8 cellular contexts compared by ENCODE assay signal in the genomic region with DNA sequence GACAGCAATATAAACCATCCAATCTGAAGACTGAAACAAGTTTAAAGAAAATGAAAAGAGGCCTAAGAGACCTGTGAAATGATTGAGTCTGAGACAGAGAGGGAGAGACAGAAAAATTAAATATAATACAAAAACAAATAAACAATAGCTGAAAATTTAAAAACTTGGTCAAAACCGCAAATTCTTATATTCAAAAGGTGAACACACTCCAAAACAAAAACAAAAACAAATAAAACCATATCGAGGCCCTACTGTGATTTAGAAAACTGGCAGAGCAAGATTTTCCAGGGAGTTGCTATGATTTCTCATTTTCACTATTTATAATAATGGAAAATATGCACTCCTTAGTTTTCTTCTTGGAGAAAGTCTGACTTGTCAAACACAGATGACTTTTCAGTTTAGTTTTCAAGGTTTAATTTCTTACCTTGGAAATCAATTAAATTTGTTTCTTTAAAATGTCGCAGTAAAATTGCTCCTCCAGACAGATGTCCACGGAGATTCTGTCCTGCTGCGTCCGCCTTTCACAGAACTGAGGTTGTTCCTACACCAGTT.
DNase-seq lines count a peak whose midpoint lies in the region; ATAC-seq and TF ChIP-seq lines count a peak whose summit lies in the region.

No MANE protein-coding gene starts in this region.

- H3K27ac Mint-ChIP-seq in mesothelial cell of epicardium: peak overlapping the region; percentile 90

- H3K4me1 ChIP-seq in left ventricle myocardium inferior (peaks cover 46% of the 10 kb centered on the region), aorta (ENCODE audit: control insufficient read depth in 1 of 2, insufficient read depth in 2 of 2, low read length in 2 of 2) (no peaks in the 10 kb centered on the region)

- H3K9me3 ChIP-seq in left ventricle myocardium inferior (replicated peaks) (no peaks in the 10 kb centered on the region), aorta (ENCODE audit: control insufficient read depth, low read length) (peaks cover 2% of the 10 kb centered on the region)

- intact Hi-C loops in left ventricle myocardium inferior (cut with micrococcal nuclease) (no loop called here), Right ventricle myocardium inferior (cut with DNase I) (no loop called here), aorta (cut with DNase I) (no loop called here)

- peaks cover 16% of the 10 kb centered on the region for H3K4me1 Mint-ChIP-seq in mesothelial cell of epicardium

- 9 to 10% methylated on average over 6 of the region's 6 CpGs for WGBS in aorta, 2 donors

- H3K36me3 ChIP-seq in left ventricle myocardium inferior: no peaks in the 10 kb centered on the region
- no peaks in the 10 kb centered on the region for H3K36me3 ChIP-seq in brain microvascular endothelial cell (replicated peaks)
- no peaks in the 10 kb centered on the region for H3K36me3 ChIP-seq in aorta (ENCODE audit: control insufficient read depth in 1 of 2, insufficient read depth in 2 of 2, low read length in 1 of 2)

- DNase-seq in left ventricle myocardium inferior (no peak), Right ventricle myocardium inferior (ENCODE audit: missing footprints) (no peak), brain microvascular endothelial cell (no peak), mesothelial cell of epicardium (ENCODE audit: low spot score in 2 of 2, unreplicated experiment in 2 of 2) (no peak), aorta (no peak), activated gamma-delta T cell treated with Interleukin-2 at 50 U/mL for 16 hours (no peak)

- no peaks in the 10 kb centered on the region for H3K27me3 ChIP-seq in left ventricle myocardium inferior (ENCODE audit: low read depth)
- H3K27me3 ChIP-seq in brain microvascular endothelial cell (replicated peaks): no peaks in the 10 kb centered on the region
- no peaks in the 10 kb centered on the region for H3K27me3 ChIP-seq in aorta (ENCODE audit: control insufficient read depth in 1 of 2, insufficient read depth in 2 of 2, low read length in 1 of 2)

- peak overlapping the region; percentile 89 for H3K4me3 ChIP-seq in left ventricle myocardium inferior
- peak overlapping the region; percentile 96 for H3K4me3 ChIP-seq in brain microvascular endothelial cell (ENCODE audit: low read depth, low read length)
- H3K4me3 ChIP-seq in aorta (ENCODE audit: low read length in 2 of 2): peak overlapping the region; percentile 56 to 80

- ATAC-seq in Right ventricle myocardium inferior: no peak
- no peak for ATAC-seq in aorta (ENCODE audit: low FRiP score)
- ATAC-seq in HG02798 (IDR thresholded peaks at IDR 0.05; ENCODE audit: poor library complexity, unreplicated experiment): no peak
- no peak for ATAC-seq in GM21717 (IDR thresholded peaks at IDR 0.05; ENCODE audit: unreplicated experiment)

- TF ChIP-seq CTCF in left ventricle myocardium inferior (IDR thresholded peaks at IDR 0.05; ENCODE audit: borderline replicate concordance) (no peak), brain microvascular endothelial cell (IDR thresholded peaks at IDR 0.05; ENCODE audit: low read depth, low read length, missing control alignments) (no peak), mesothelial cell of epicardium (IDR thresholded peaks at IDR 0.05; ENCODE audit: unreplicated experiment) (no peak)

- no peaks in the 10 kb centered on the region for H3K27me3 Mint-ChIP-seq in mesothelial cell of epicardium (ENCODE audit: low read depth)

- in situ Hi-C loops in brain microvascular endothelial cell (cut with HindIII; ENCODE audit: low pct_ligation_motif_present, low sequenced_read_pairs): no loop called here

- H3K4me3 Mint-ChIP-seq in mesothelial cell of epicardium: peak overlapping the region; percentile 94

- peaks cover 18% of the 10 kb centered on the region for H3K36me3 Mint-ChIP-seq in mesothelial cell of epicardium

- H3K9me3 Mint-ChIP-seq in mesothelial cell of epicardium: peaks cover 19% of the 10 kb centered on the region

- H3K27ac ChIP-seq in left ventricle myocardium inferior (replicated peaks) (peak overlapping the region; percentile 95), brain microvascular endothelial cell (peak overlapping the region; percentile 68), aorta (ENCODE audit: low read depth in 1 of 2, low read length in 2 of 2) (peak overlapping the region; percentile 9 to 86)
